ENCODE assay signal across 1 cellular context in the genomic region with DNA sequence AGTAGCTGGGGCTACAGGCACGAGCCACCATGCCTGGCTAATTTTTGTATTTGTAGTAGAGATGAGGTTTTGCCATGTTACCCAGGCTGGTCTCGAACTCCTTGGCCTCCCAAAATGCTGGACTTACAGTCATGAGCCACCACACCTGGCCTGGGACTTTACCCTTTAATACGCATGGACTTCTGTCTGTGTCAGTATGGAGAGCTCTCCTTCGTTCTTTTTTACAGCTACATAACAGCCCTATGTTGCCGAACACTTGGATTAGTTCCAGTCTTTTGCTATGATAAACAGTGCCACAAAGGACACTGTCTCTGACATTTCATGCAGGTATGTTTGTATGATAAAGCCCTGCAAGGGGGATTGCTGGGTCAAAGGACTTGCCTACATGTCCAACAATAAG.
TF ChIP-seq lines count a peak whose summit lies in the region.

No MANE protein-coding gene starts in this region.

TF ChIP-seq in K562, 482 proteins besides CTCF, POLR2A, EP300 and RAD21:
- TF ChIP-seq MTA2 (IDR thresholded peaks at IDR 0.05; ENCODE audit: low read depth) (no peak), MLLT1 (IDR thresholded peaks at IDR 0.05) (no peak), BRF2 (IDR thresholded peaks at IDR 0.05; ENCODE audit: borderline replicate concordance, insufficient read depth, insufficient read length) (no peak), ETV5 (CRISPR knock-in tag; IDR thresholded peaks at IDR 0.05; ENCODE audit: low read depth) (no peak), DEAF1 (CRISPR knock-in tag; IDR thresholded peaks at IDR 0.05) (no peak), ZBTB1 (CRISPR knock-in tag; IDR thresholded peaks at IDR 0.05; ENCODE audit: borderline replicate concordance, low read depth) (no peak), CREB1 (IDR thresholded peaks at IDR 0.05) (no peak), CREB1 (CRISPR knock-in tag; IDR thresholded peaks at IDR 0.05) (no peak), RBM25 (IDR thresholded peaks at IDR 0.05; ENCODE audit: low read depth, low read length, severe bottlenecking) (no peak), ZNF324 (CRISPR knock-in tag; IDR thresholded peaks at IDR 0.05) (no peak)
- TF ChIP-seq, protein P1, sequence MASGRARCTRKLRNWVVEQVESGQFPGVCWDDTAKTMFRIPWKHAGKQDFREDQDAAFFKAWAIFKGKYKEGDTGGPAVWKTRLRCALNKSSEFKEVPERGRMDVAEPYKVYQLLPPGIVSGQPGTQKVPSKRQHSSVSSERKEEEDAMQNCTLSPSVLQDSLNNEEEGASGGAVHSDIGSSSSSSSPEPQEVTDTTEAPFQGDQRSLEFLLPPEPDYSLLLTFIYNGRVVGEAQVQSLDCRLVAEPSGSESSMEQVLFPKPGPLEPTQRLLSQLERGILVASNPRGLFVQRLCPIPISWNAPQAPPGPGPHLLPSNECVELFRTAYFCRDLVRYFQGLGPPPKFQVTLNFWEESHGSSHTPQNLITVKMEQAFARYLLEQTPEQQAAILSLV (tag; IDR thresholded peaks at IDR 0.05): no peak
